Comparison of ENCODE assay signal across 26 cellular contexts in the genomic region with DNA sequence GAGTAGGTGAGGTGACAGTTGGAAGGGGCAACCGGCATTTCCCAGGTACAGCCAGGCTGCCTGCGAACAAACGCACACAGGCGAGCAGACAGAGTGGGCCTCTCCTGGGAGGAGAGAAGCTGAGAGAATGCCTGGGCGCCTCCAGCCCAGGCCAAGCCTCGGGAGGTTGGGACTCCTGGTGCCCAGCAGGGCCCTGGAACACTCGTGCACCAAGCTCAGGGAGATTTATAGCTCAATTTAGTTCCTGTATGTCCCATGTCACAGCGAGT.
"Had no signal": no experiment of that assay in that cellular context is flagged by ENCODE, and none has a peak within 500 bp of the region (broad histone marks: within the 10 kb centered on the region; RNA-seq: fewer than 3 reads in every experiment).

No MANE protein-coding gene starts in this region.

- ATAC-seq: body of pancreas; gastrocnemius medialis; right lobe of liver; stimulated activated naive CD8-positive, alpha-beta T cell treated with anti-CD3 and anti-CD28 coated beads, Interleukin-15, Interleukin-2, amounts not matched to agents 100 U/mL and 50 U/mL, for 24 hours; WTC11 had no signal

- H3K36me3 ChIP-seq: cardiac muscle cell, colonic mucosa, gastrocnemius medialis, left ventricle myocardium inferior, right lobe of liver, transverse colon had no signal

- FAIRE-seq: islet of Langerhans, urothelium cell line had no signal

- H3K27me3 ChIP-seq: body of pancreas, cardiac muscle cell, colonic mucosa, right lobe of liver, testis, transverse colon had no signal

- H3K27me3 Mint-ChIP-seq: activated CD4-positive, alpha-beta memory T cell treated with anti-CD3 and anti-CD28 coated beads, Interleukin-2, amount 10 ng/mL, durations not matched to agents 7 days and 5 days; activated CD4-positive, alpha-beta T cell treated with anti-CD3 and anti-CD28 coated beads, Interleukin-2, amount 10 ng/mL, durations not matched to agents 7 days and 5 days; activated naive CD8-positive, alpha-beta T cell; progenitor cell of endocrine pancreas had no signal

- H3K36me3 Mint-ChIP-seq: activated naive CD8-positive, alpha-beta T cell; WTC11 had no signal

- H3K9me3 Mint-ChIP-seq: activated CD4-positive, alpha-beta memory T cell treated with anti-CD3 and anti-CD28 coated beads, Interleukin-2, amount 10 ng/mL, durations not matched to agents 7 days and 5 days; activated CD4-positive, alpha-beta T cell treated with anti-CD3 and anti-CD28 coated beads, Interleukin-2, amount 10 ng/mL, durations not matched to agents 7 days and 5 days; activated T-helper 2 cell treated with anti-CD3 and anti-CD28 coated beads, Interferon-gamma antibody, Interleukin-2, Interleukin-4, amounts not matched to agents 10 μg/mL and 5 μg/mL and 100 μg/mL, durations not matched to agents 14 hours and 24 hours and 36 hours; WTC11 had no signal

- H3K9me3 ChIP-seq: body of pancreas, colonic mucosa, gastrocnemius medialis, left ventricle myocardium inferior, right lobe of liver, testis, transverse colon had no signal

- H3K27ac ChIP-seq: body of pancreas, cardiac muscle cell, colonic mucosa, gastrocnemius medialis, left ventricle myocardium inferior, right lobe of liver, testis, transverse colon had no signal

- H3K4me1 ChIP-seq: body of pancreas, colonic mucosa, gastrocnemius medialis, right lobe of liver, testis had no signal

- H3K4me3 Mint-ChIP-seq: activated CD4-positive, alpha-beta memory T cell treated with anti-CD3 and anti-CD28 coated beads, Interleukin-2, amount 10 ng/mL, durations not matched to agents 7 days and 5 days; activated CD4-positive, alpha-beta T cell treated with anti-CD3 and anti-CD28 coated beads, Interleukin-2, amount 10 ng/mL, durations not matched to agents 7 days and 5 days; activated naive CD8-positive, alpha-beta T cell; WTC11 had no signal

- H3K4me3 ChIP-seq: body of pancreas, cardiac muscle cell, colonic mucosa, gastrocnemius medialis, left ventricle myocardium inferior, right lobe of liver, testis, transverse colon had no signal

- H3K4me1 Mint-ChIP-seq: activated CD4-positive, alpha-beta memory T cell treated with anti-CD3 and anti-CD28 coated beads, Interleukin-2, amount 10 ng/mL, durations not matched to agents 7 days and 5 days; activated CD4-positive, alpha-beta T cell treated with anti-CD3 and anti-CD28 coated beads, Interleukin-2, amount 10 ng/mL, durations not matched to agents 7 days and 5 days had no signal

- H3K27ac Mint-ChIP-seq: activated CD4-positive, alpha-beta memory T cell treated with anti-CD3 and anti-CD28 coated beads, Interleukin-2, amount 10 ng/mL, durations not matched to agents 7 days and 5 days; activated CD4-positive, alpha-beta T cell treated with anti-CD3 and anti-CD28 coated beads, Interleukin-2, amount 10 ng/mL, durations not matched to agents 7 days and 5 days; activated naive CD8-positive, alpha-beta T cell; activated T-helper 2 cell treated with anti-CD3 and anti-CD28 coated beads, Interferon-gamma antibody, Interleukin-2, Interleukin-4, amounts not matched to agents 10 μg/mL and 5 μg/mL and 100 μg/mL, durations not matched to agents 14 hours and 24 hours and 36 hours; progenitor cell of endocrine pancreas had no signal

- DNase-seq: activated CD4-positive, alpha-beta memory T cell treated with anti-CD3 and anti-CD28 coated beads, Interleukin-2, amount 10 ng/mL, durations not matched to agents 7 days and 5 days; activated CD4-positive, alpha-beta T cell treated with anti-CD3 and anti-CD28 coated beads for 1 hour; activated CD4-positive, alpha-beta T cell treated with anti-CD3 and anti-CD28 coated beads, Interleukin-2, amount 10 ng/mL, durations not matched to agents 7 days and 5 days; activated T-cell treated with anti-CD3 and anti-CD28 coated beads, Interleukin-2, amount 50 U/mL, for 48 hours; anterior cingulate cortex; body of pancreas; cerebellar nuclear complex; colonic mucosa; effector memory CD4-positive, alpha-beta T cell; erythroblast; gastrocnemius medialis; glutamatergic neuron; left ventricle myocardium inferior; right lobe of liver; stimulated activated CD4-positive, alpha-beta T cell treated with anti-CD3 and anti-CD28 coated beads, Interleukin-4, amount 100 ng/mL, for 1 hour; stimulated activated naive CD8-positive, alpha-beta T cell treated with anti-CD3 and anti-CD28 coated beads, Interleukin-15, Interleukin-2, amounts not matched to agents 100 U/mL and 50 U/mL, for 24 hours; T-helper 2 cell; testis; transverse colon had no signal
